ENCODE assay signal across 8 cellular contexts in the genomic region with DNA sequence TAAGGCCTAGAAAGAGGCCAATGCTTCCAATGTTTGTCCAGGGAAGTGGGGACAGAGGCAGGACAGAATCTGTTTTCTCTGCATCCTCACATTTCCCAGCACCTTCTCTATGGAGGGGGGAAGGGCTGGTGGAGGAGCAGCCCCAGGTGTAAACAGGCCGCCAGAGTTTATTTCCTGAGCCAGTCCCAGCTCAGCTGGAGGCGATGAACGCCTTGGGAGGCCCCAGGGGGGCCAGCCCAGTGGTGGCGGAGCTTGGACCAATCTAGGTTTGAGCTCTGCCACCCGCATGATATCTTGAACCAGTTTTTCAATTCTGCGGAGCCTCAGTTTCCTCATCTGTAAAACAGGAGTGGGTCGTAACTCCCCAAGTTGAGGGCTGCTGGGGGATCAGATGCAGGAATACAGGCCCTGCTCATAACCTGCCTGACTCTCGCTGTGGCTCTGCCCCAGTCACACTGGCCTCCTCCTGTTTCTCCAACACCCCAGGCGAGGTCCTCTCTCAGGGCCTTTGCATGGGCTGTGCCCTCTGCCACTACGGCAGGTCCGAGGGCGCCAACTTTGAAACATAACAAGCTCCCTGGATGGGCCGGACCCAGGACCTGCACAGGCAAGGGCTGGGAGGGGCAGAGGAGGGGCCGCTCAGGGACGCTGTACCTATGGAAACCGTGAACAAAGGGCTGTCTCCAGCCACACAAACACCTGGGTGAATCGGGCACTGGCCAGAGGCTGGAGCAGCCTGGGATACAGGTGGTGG. TPM values are rescaled to one million over a fixed set of nuclear protein-coding genes. Genes with fewer than 3 reads are reported as not detected.
A peak's percentile ranks its signal among the peaks of the same experiment; 100 is the strongest.
DNase-seq lines count a peak whose midpoint lies in the region; ATAC-seq, FAIRE-seq and TF ChIP-seq lines count a peak whose summit lies in the region.

No MANE protein-coding gene starts in this region.

- TF ChIP-seq RAD21 in H1 (IDR thresholded peaks at IDR 0.05 in 1 of 2, conservative IDR thresholded peaks at IDR 0.05 in 1 of 2; ENCODE audit: low read depth in 2 of 2, low read length in 2 of 2), result no peak

- H3K79me1 ChIP-seq in H1 (ENCODE audit: low read depth, low read length), result peaks cover 6% of the 10 kb centered on the region; the same call in 1 of the 2 replicates

- H3K18ac ChIP-seq in H1 (ENCODE audit: extremely low read depth, low read length), result no peak overlapping the region

- H3K27ac ChIP-seq in H1 (ENCODE audit: low read depth, low read length), result no peak overlapping the region

- DNase-seq in COLO668 (lab: John Stamatoyannopoulos, UW; ENCODE audit: unreplicated experiment), result peak; percentile 58
- DNase-seq in NB4 (ENCODE audit: low read depth), result no peak
- no peak for DNase-seq in H1 (ENCODE audit: low read depth in 1 of 2, low spot score in 2 of 2)
- DNase-seq in putamen (ENCODE audit: low spot score), result no peak
- DNase-seq in Kasumi-1 (lab: John Stamatoyannopoulos, UW), result no peak

- H3K56ac ChIP-seq in H1 (replicated peaks; ENCODE audit: insufficient read length, low read depth, low read length), result no peak overlapping the region

- H3K79me2 ChIP-seq in H1 (ENCODE audit: control insufficient read depth in 1 of 2, insufficient read depth in 2 of 2, low read length in 2 of 2), result no peaks in the 10 kb centered on the region

- CTCF ChIA-PET in H1 (lab: Charles Lee; ENCODE audit: partially characterized antibody), result interaction anchor here (0.7 to 1.7 kb wide), 10 partner anchors 8 to 105 kb away, joined by 3 to 5 read pairs (median 3); a partner anchor contains a TSS

- WGBS in H1 (ENCODE audit: extremely low coverage in 1 of 2, insufficient coverage in 1 of 2, insufficient read length in 1 of 2, insufficient replicate concordance in 2 of 2, low coverage in 1 of 2, low lambda C conversion rate in 2 of 2, missing lambda C conversion rate in 1 of 2), 2 experiments, result 84% methylated on average over 17 of the region's 17 CpGs; no CpG with 5 or more reads in 1 of the 2 experiments

- H3K4me2 ChIP-seq in H1 (ENCODE audit: insufficient read depth in 1 of 2, low read depth in 2 of 2, low read length in 2 of 2), result peak overlapping the region; percentile 68 to 75; a peak in 3 of 4 replicates

- H3K4me1 ChIP-seq in H1 (replicated peaks in 1 of 4; ENCODE audit: control insufficient read depth in 3 of 4, insufficient read depth in 4 of 4, low read length in 3 of 4) (peaks cover 0 to 10% (median 6%) of the 10 kb centered on the region in 4 experiments; a peak in 3 of 7 replicates), neuron (ENCODE audit: insufficient read depth, low read length) (peaks cover 8% of the 10 kb centered on the region)

- no peak overlapping the region for H3K14ac ChIP-seq in H1 (ENCODE audit: insufficient read length)

- H2AK5ac ChIP-seq in H1 (ENCODE audit: low read depth, low read length), result no peak overlapping the region

- no peak overlapping the region for H4K5ac ChIP-seq in H1 (ENCODE audit: insufficient read length, low read depth, low read length)

- H2BK12ac ChIP-seq in H1 (ENCODE audit: low read depth, low read length), result 0 out of 2 replicates have a peak overlapping the region, but pooled peaks have one; percentile 23

- H2BK120ac ChIP-seq in H1 (replicated peaks; ENCODE audit: low read depth, low read length), result no peak overlapping the region

- no peak overlapping the region for H3K4ac ChIP-seq in H1 (replicated peaks; ENCODE audit: insufficient read length, low read depth, low read length)

- H2BK20ac ChIP-seq in H1 (ENCODE audit: low read length), result no peak overlapping the region

- H3K9me3 ChIP-seq in H1 (ENCODE audit: insufficient read depth in 2 of 2, low read depth in 1 of 2, low read length in 1 of 2) (no peaks in the 10 kb centered on the region), neuron (ENCODE audit: low read length) (no peaks in the 10 kb centered on the region)

- H2AFZ ChIP-seq in H1 (ENCODE audit: low read length) (no peak overlapping the region), neuron (ENCODE audit: low read depth, low read length) (no peak overlapping the region)

- H2BK15ac ChIP-seq in H1 (ENCODE audit: low read length), result no peak overlapping the region

- peaks cover 11% of the 10 kb centered on the region; the same call in 1 of the 2 replicates for H3K23me2 ChIP-seq in H1 (ENCODE audit: low read depth, low read length)

- H4K8ac ChIP-seq in H1 (ENCODE audit: extremely low read depth, insufficient read depth, low read length), result no peak overlapping the region

- H3K9ac ChIP-seq in H1 (replicated peaks in 1 of 4; ENCODE audit: extremely low read depth in 1 of 4, low read depth in 3 of 4, low read length in 3 of 4), result no peak overlapping the region

- TF ChIP-seq EP300 in H1 (IDR thresholded peaks at IDR 0.05; ENCODE audit: borderline replicate concordance in 1 of 2, low read depth in 2 of 2, low read length in 2 of 2), result no peak

- no peak for ATAC-seq in GM19328 (IDR thresholded peaks at IDR 0.05; ENCODE audit: unreplicated experiment)
- no peak for ATAC-seq in GM18519 (IDR thresholded peaks at IDR 0.05; ENCODE audit: low FRiP score, unreplicated experiment)

- no peak for TF ChIP-seq CTCF in NB4 (IDR thresholded peaks at IDR 0.05; ENCODE audit: low read depth, low read length)
- TF ChIP-seq CTCF in H1 (IDR thresholded peaks at IDR 0.05; ENCODE audit: control extremely low read depth in 1 of 3, insufficient read depth in 1 of 3, low read depth in 1 of 3, low read length in 3 of 3), result no peak

- no peaks in the 10 kb centered on the region for H3K36me3 ChIP-seq in H1 (ENCODE audit: control insufficient read depth in 2 of 4, insufficient read depth in 4 of 4, low read length in 3 of 4)
- no peaks in the 10 kb centered on the region for H3K36me3 ChIP-seq in neuron (ENCODE audit: insufficient read depth, low read length)

- POLR2A ChIA-PET in H1 (lab: Charles Lee; ENCODE audit: partially characterized antibody), result interaction anchor here (0.8 to 1.8 kb wide), 4 partner anchors 8 to 74 kb away, joined by 3 to 6 read pairs (median 4); no protein-coding TSS in a partner anchor

- TF ChIP-seq POLR2A in NB4 (IDR thresholded peaks at IDR 0.05; ENCODE audit: extremely low read depth, insufficient read length), result no peak
- TF ChIP-seq POLR2A in H1 (IDR thresholded peaks at IDR 0.05; ENCODE audit: control extremely low read depth in 1 of 2, low read depth in 2 of 2, low read length in 2 of 2), result no peak

- H2BK5ac ChIP-seq in H1 (ENCODE audit: low read depth, low read length), result no peak overlapping the region

- peaks cover 0 to 3% of the 10 kb centered on the region in 2 experiments for H4K20me1 ChIP-seq in H1 (replicated peaks in 1 of 2; ENCODE audit: control insufficient read depth in 1 of 2, insufficient read depth in 2 of 2, low read length in 2 of 2)

- FAIRE-seq in H1 (lab: Jason Lieb, UNC), result no peak

- H3K23ac ChIP-seq in H1 (ENCODE audit: insufficient read length), result no peak overlapping the region

- peaks cover 0 to 13% (median 10%) of the 10 kb centered on the region in 4 experiments; a peak in 5 of 7 replicates for H3K27me3 ChIP-seq in H1 (replicated peaks in 1 of 4; ENCODE audit: control insufficient read depth in 3 of 4, extremely low read depth in 1 of 4, insufficient read depth in 3 of 4, low read length in 3 of 4)
- no peaks in the 10 kb centered on the region for H3K27me3 ChIP-seq in neuron (ENCODE audit: insufficient read depth, low read length)

- H4K91ac ChIP-seq in H1 (replicated peaks; ENCODE audit: insufficient read length, low read length), result no peak overlapping the region

- H3K4me3 ChIP-seq in NB4 (ENCODE audit: low read depth, low read length), result peak overlapping the region; percentile 71
- peak overlapping the region in 3 of 4 experiments; percentile 54 to 69 (median 61); a peak in 5 of 8 replicates for H3K4me3 ChIP-seq in H1 (ENCODE audit: extremely low read depth in 1 of 4, insufficient read depth in 2 of 4, low read depth in 3 of 4, low read length in 4 of 4)
- H3K4me3 ChIP-seq in neuron (ENCODE audit: low read length), result peak overlapping the region; percentile 56

TF ChIP-seq in H1, 55 proteins besides CTCF, POLR2A, EP300 and RAD21:
- peak; percentile 6; the same call in 1 of the 2 replicates for TF ChIP-seq KDM1A (IDR thresholded peaks at IDR 0.05; ENCODE audit: borderline replicate concordance, low read length)
- no peak for TF ChIP-seq EZH2 (IDR thresholded peaks at IDR 0.05; ENCODE audit: low read depth, low read length, severe bottlenecking)
- no peak for TF ChIP-seq CHD1 (IDR thresholded peaks at IDR 0.05; ENCODE audit: low read depth, low read length)
- no peak for TF ChIP-seq FOSL1 (IDR thresholded peaks at IDR 0.05; ENCODE audit: insufficient read depth, low read depth, low read length)
- no peak for TF ChIP-seq NANOG (IDR thresholded peaks at IDR 0.05; ENCODE audit: insufficient read depth, low read depth, low read length, poor library complexity, severe bottlenecking)
- no peak for TF ChIP-seq TCF12 (IDR thresholded peaks at IDR 0.05; ENCODE audit: low read depth, low read length)
- no peak for TF ChIP-seq RXRA (IDR thresholded peaks at IDR 0.05; ENCODE audit: insufficient read depth, low read depth, low read length)
TF ChIP-seq in H1: peak in this region for 1.

RNA-seq across cellular contexts. Expression of a gene that starts 1.1 kb away (rescaled TPM):
- 5.9 and 6.1 TPM in 2 replicates for total RNA-seq in H1 (2021; fragmentation: NEBNext Ultra II Directional; extraction: Animal tissue kit (Norgen Biotek cat#: 25700))
- 3.2 and 5.5 TPM in 2 replicates for polyA plus RNA-seq in H1 (2011; rRNA removed)
- polyA plus RNA-seq in H1 (2011; cell fraction: cytosol; rRNA removed), result 4.2 TPM
- 4.8 TPM for polyA plus RNA-seq in H1 (2011; cell fraction: nucleus; rRNA removed)
- polyA plus RNA-seq in H1 (2012, experiment 1 of 2), result 4.8 to 5.2 TPM (median 5.0 TPM) in 4 replicates
- 5.8 TPM for polyA plus RNA-seq in H1 (2012, experiment 2 of 2)
- 5.3 TPM for polyA plus RNA-seq in H1 (2013, experiment 1 of 2)
- polyA plus RNA-seq in H1 (2013, experiment 2 of 2), result 5.9 TPM
- polyA minus RNA-seq in H1 (2011; rRNA and poly(A)+ RNA removed), result 2.1 and 3.2 TPM in 2 replicates
- polyA minus RNA-seq in H1 (2011; cell fraction: cytosol; rRNA and poly(A)+ RNA removed), result 2.3 TPM
- 3.2 TPM for polyA minus RNA-seq in H1 (2011; cell fraction: nucleus; rRNA and poly(A)+ RNA removed)

RNA-seq across cellular contexts. Expression of a gene that starts 29.7 kb away (rescaled TPM):
- total RNA-seq in H1 (2021; fragmentation: NEBNext Ultra II Directional; extraction: Animal tissue kit (Norgen Biotek cat#: 25700)), result 51.1 and 53.1 TPM in 2 replicates
- polyA plus RNA-seq in H1 (2011; rRNA removed), result 40.6 and 81.0 TPM in 2 replicates
- 75.6 TPM for polyA plus RNA-seq in H1 (2011; cell fraction: cytosol; rRNA removed)
- polyA plus RNA-seq in H1 (2011; cell fraction: nucleus; rRNA removed), result 81.2 TPM
- polyA plus RNA-seq in H1 (2012, experiment 1 of 2), result 72.8 to 95.3 TPM (median 83.7 TPM) in 4 replicates
- polyA plus RNA-seq in H1 (2012, experiment 2 of 2), result 107 TPM
- 61.2 TPM for polyA plus RNA-seq in H1 (2013, experiment 1 of 2)
- 68.4 TPM for polyA plus RNA-seq in H1 (2013, experiment 2 of 2)
- 9.9 and 21.7 TPM in 2 replicates for polyA minus RNA-seq in H1 (2011; rRNA and poly(A)+ RNA removed)
- 28.2 TPM for polyA minus RNA-seq in H1 (2011; cell fraction: cytosol; rRNA and poly(A)+ RNA removed)
- polyA minus RNA-seq in H1 (2011; cell fraction: nucleus; rRNA and poly(A)+ RNA removed), result 19.1 TPM
